Comparison of ENCODE assay signal across 8 cellular contexts in genomic region chr1:149112828-149113227, GRCh38. TPM values are rescaled to one million over a fixed set of nuclear protein-coding genes. Genes with fewer than 3 reads are reported as not detected.
DNase-seq lines count a peak whose midpoint lies in the region; ATAC-seq and TF ChIP-seq lines count a peak whose summit lies in the region.
"Not testable (repeated sequence)": the region's sequence is repeated elsewhere in the genome, so short reads cannot be mapped to it uniquely, and the experiment has no call there.

No MANE protein-coding gene starts in this region.

- not testable (repeated sequence) for H3K36me3 ChIP-seq in CD4-positive, CD25-positive, alpha-beta regulatory T cell (ENCODE audit: control insufficient read depth, insufficient read depth, low read length); CD8-positive, alpha-beta T cell (ENCODE audit: insufficient read depth, low read length)

- H3K4me3 ChIP-seq in CD4-positive, CD25-positive, alpha-beta regulatory T cell (ENCODE audit: low read depth, low read length): peak overlapping the region; percentile 24
- H3K4me3 ChIP-seq in CD8-positive, alpha-beta T cell (ENCODE audit: low read depth, low read length): not testable (repeated sequence)

- not testable (repeated sequence) for H3K9me3 ChIP-seq in CD4-positive, CD25-positive, alpha-beta regulatory T cell (ENCODE audit: control insufficient read depth in 2 of 2, low read length in 2 of 2); CD8-positive, alpha-beta T cell (ENCODE audit: low read length)

- DNase-seq in CD4-positive, CD25-positive, alpha-beta regulatory T cell; CD8-positive, alpha-beta T cell; T-cell; T-helper 2 cell treated with Interferon-gamma antibody and Interleukin-4, amounts not matched to agents 5 μg/mL and 100 μg/mL, for 36 hours (ENCODE audit: low spot score); activated CD4-positive, alpha-beta memory T cell treated with anti-CD3 and anti-CD28 coated beads, Interleukin-2, amount 10 ng/mL, durations not matched to agents 7 days and 5 days; activated T-helper 1 cell treated with anti-CD3 and anti-CD28 coated beads, Interleukin-12 subunit alpha, Interleukin-12 subunit beta, Interleukin-2, Interleukin-4 antibody, amounts not matched to agents 30 ng/mL and 10 ng/mL and 1 ng/mL, durations not matched to agents 14 hours and 24 hours and 36 hours (ENCODE audit: low spot score); activated naive CD8-positive, alpha-beta T cell treated with anti-CD3 and anti-CD28 coated beads for 36 hours; naive thymus-derived CD8-positive, alpha-beta T cell: not testable (repeated sequence)

- not testable (repeated sequence) for H3K4me1 ChIP-seq in CD4-positive, CD25-positive, alpha-beta regulatory T cell (ENCODE audit: control insufficient read depth, insufficient read depth, low read length, poor library complexity, severe bottlenecking); CD8-positive, alpha-beta T cell (ENCODE audit: insufficient read depth, low read length)

- peak overlapping the region in 2 of 4 donors; percentile 16 to 46 for H3K4me3 Mint-ChIP-seq in CD4-positive, CD25-positive, alpha-beta regulatory T cell
- not testable (repeated sequence) for H3K4me3 Mint-ChIP-seq in CD8-positive, alpha-beta T cell; activated T-helper 1 cell treated with anti-CD3 and anti-CD28 coated beads, Interleukin-12 subunit alpha, Interleukin-12 subunit beta, Interleukin-2, Interleukin-4 antibody, amounts not matched to agents 30 ng/mL and 10 ng/mL and 1 ng/mL, durations not matched to agents 14 hours and 24 hours and 36 hours; activated naive CD8-positive, alpha-beta T cell treated with anti-CD3 and anti-CD28 coated beads for 36 hours
- H3K4me3 Mint-ChIP-seq in T-cell: peak overlapping the region in 1 of 3 donors; percentile 48
- H3K4me3 Mint-ChIP-seq in T-helper 2 cell treated with Interferon-gamma antibody and Interleukin-4, amounts not matched to agents 5 μg/mL and 100 μg/mL, for 36 hours: peak overlapping the region; percentile 50
- H3K4me3 Mint-ChIP-seq in activated CD4-positive, alpha-beta memory T cell treated with anti-CD3 and anti-CD28 coated beads, Interleukin-2, amount 10 ng/mL, durations not matched to agents 7 days and 5 days: peak overlapping the region; percentile 17
- H3K4me3 Mint-ChIP-seq in naive thymus-derived CD8-positive, alpha-beta T cell: peak overlapping the region in 3 of 10 donors; percentile 19 to 36 (median 22)

- not testable (repeated sequence) for H3K36me3 Mint-ChIP-seq in CD4-positive, CD25-positive, alpha-beta regulatory T cell; CD8-positive, alpha-beta T cell; T-cell; T-helper 2 cell treated with Interferon-gamma antibody and Interleukin-4, amounts not matched to agents 5 μg/mL and 100 μg/mL, for 36 hours (ENCODE audit: low read depth); activated CD4-positive, alpha-beta memory T cell treated with anti-CD3 and anti-CD28 coated beads, Interleukin-2, amount 10 ng/mL, durations not matched to agents 7 days and 5 days (ENCODE audit: low read depth); activated T-helper 1 cell treated with anti-CD3 and anti-CD28 coated beads, Interleukin-12 subunit alpha, Interleukin-12 subunit beta, Interleukin-2, Interleukin-4 antibody, amounts not matched to agents 30 ng/mL and 10 ng/mL and 1 ng/mL, durations not matched to agents 14 hours and 24 hours and 36 hours (ENCODE audit: low read depth); activated naive CD8-positive, alpha-beta T cell treated with anti-CD3 and anti-CD28 coated beads for 36 hours; naive thymus-derived CD8-positive, alpha-beta T cell

- peak; percentile 40 to 56 for ATAC-seq in CD4-positive, CD25-positive, alpha-beta regulatory T cell (ENCODE audit: low read depth in 2 of 2)
- peak; percentile 38 for ATAC-seq in CD8-positive, alpha-beta T cell
- ATAC-seq in T-cell (replicated peaks in 1 of 4): peak; percentile 58 to 87 (median 73)
- ATAC-seq in naive thymus-derived CD8-positive, alpha-beta T cell: peak in 1 of 2 donors; percentile 61

- not testable (repeated sequence) for H3K4me1 Mint-ChIP-seq in CD4-positive, CD25-positive, alpha-beta regulatory T cell; CD8-positive, alpha-beta T cell (ENCODE audit: low read depth); T-cell; T-helper 2 cell treated with Interferon-gamma antibody and Interleukin-4, amounts not matched to agents 5 μg/mL and 100 μg/mL, for 36 hours (ENCODE audit: low read depth); activated T-helper 1 cell treated with anti-CD3 and anti-CD28 coated beads, Interleukin-12 subunit alpha, Interleukin-12 subunit beta, Interleukin-2, Interleukin-4 antibody, amounts not matched to agents 30 ng/mL and 10 ng/mL and 1 ng/mL, durations not matched to agents 14 hours and 24 hours and 36 hours (ENCODE audit: low read depth); activated naive CD8-positive, alpha-beta T cell treated with anti-CD3 and anti-CD28 coated beads for 36 hours; naive thymus-derived CD8-positive, alpha-beta T cell
- peaks cover 11% of the 10 kb centered on the region for H3K4me1 Mint-ChIP-seq in activated CD4-positive, alpha-beta memory T cell treated with anti-CD3 and anti-CD28 coated beads, Interleukin-2, amount 10 ng/mL, durations not matched to agents 7 days and 5 days

- peak overlapping the region; percentile 60 to 80 (median 61) for H3K27ac Mint-ChIP-seq in CD4-positive, CD25-positive, alpha-beta regulatory T cell
- H3K27ac Mint-ChIP-seq in CD8-positive, alpha-beta T cell: peak overlapping the region; percentile 28
- peak overlapping the region; percentile 59 to 80 for H3K27ac Mint-ChIP-seq in T-cell
- peak overlapping the region; percentile 71 for H3K27ac Mint-ChIP-seq in T-helper 2 cell treated with Interferon-gamma antibody and Interleukin-4, amounts not matched to agents 5 μg/mL and 100 μg/mL, for 36 hours
- peak overlapping the region; percentile 68 for H3K27ac Mint-ChIP-seq in activated CD4-positive, alpha-beta memory T cell treated with anti-CD3 and anti-CD28 coated beads, Interleukin-2, amount 10 ng/mL, durations not matched to agents 7 days and 5 days
- peak overlapping the region; percentile 10 for H3K27ac Mint-ChIP-seq in activated T-helper 1 cell treated with anti-CD3 and anti-CD28 coated beads, Interleukin-12 subunit alpha, Interleukin-12 subunit beta, Interleukin-2, Interleukin-4 antibody, amounts not matched to agents 30 ng/mL and 10 ng/mL and 1 ng/mL, durations not matched to agents 14 hours and 24 hours and 36 hours
- H3K27ac Mint-ChIP-seq in activated naive CD8-positive, alpha-beta T cell treated with anti-CD3 and anti-CD28 coated beads for 36 hours: peak overlapping the region; percentile 42
- peak overlapping the region in 8 of 10 donors; percentile 25 to 80 (median 65) for H3K27ac Mint-ChIP-seq in naive thymus-derived CD8-positive, alpha-beta T cell

- H3K9me3 Mint-ChIP-seq in CD4-positive, CD25-positive, alpha-beta regulatory T cell; CD8-positive, alpha-beta T cell; T-cell; T-helper 2 cell treated with Interferon-gamma antibody and Interleukin-4, amounts not matched to agents 5 μg/mL and 100 μg/mL, for 36 hours; activated CD4-positive, alpha-beta memory T cell treated with anti-CD3 and anti-CD28 coated beads, Interleukin-2, amount 10 ng/mL, durations not matched to agents 7 days and 5 days; activated T-helper 1 cell treated with anti-CD3 and anti-CD28 coated beads, Interleukin-12 subunit alpha, Interleukin-12 subunit beta, Interleukin-2, Interleukin-4 antibody, amounts not matched to agents 30 ng/mL and 10 ng/mL and 1 ng/mL, durations not matched to agents 14 hours and 24 hours and 36 hours; activated naive CD8-positive, alpha-beta T cell treated with anti-CD3 and anti-CD28 coated beads for 36 hours; naive thymus-derived CD8-positive, alpha-beta T cell: not testable (repeated sequence)

- not testable (repeated sequence) for TF ChIP-seq CTCF in CD8-positive, alpha-beta T cell (IDR thresholded peaks at IDR 0.05)

- H3K27me3 Mint-ChIP-seq in CD4-positive, CD25-positive, alpha-beta regulatory T cell; CD8-positive, alpha-beta T cell (ENCODE audit: low read depth); T-cell; T-helper 2 cell treated with Interferon-gamma antibody and Interleukin-4, amounts not matched to agents 5 μg/mL and 100 μg/mL, for 36 hours (ENCODE audit: low read depth); activated CD4-positive, alpha-beta memory T cell treated with anti-CD3 and anti-CD28 coated beads, Interleukin-2, amount 10 ng/mL, durations not matched to agents 7 days and 5 days; activated T-helper 1 cell treated with anti-CD3 and anti-CD28 coated beads, Interleukin-12 subunit alpha, Interleukin-12 subunit beta, Interleukin-2, Interleukin-4 antibody, amounts not matched to agents 30 ng/mL and 10 ng/mL and 1 ng/mL, durations not matched to agents 14 hours and 24 hours and 36 hours (ENCODE audit: insufficient read depth); activated naive CD8-positive, alpha-beta T cell treated with anti-CD3 and anti-CD28 coated beads for 36 hours; naive thymus-derived CD8-positive, alpha-beta T cell: not testable (repeated sequence)

- POLR2A ChIA-PET in CD8-positive, alpha-beta T cell (lab: Charles Lee); T-cell (lab: Charles Lee); activated CD4-positive, alpha-beta memory T cell treated with anti-CD3 and anti-CD28 coated beads, Interleukin-2, amount 10 ng/mL, durations not matched to agents 7 days and 5 days (lab: Charles Lee); naive thymus-derived CD8-positive, alpha-beta T cell (lab: Charles Lee): not testable (repeated sequence)

- intact Hi-C loops in CD8-positive, alpha-beta T cell (cut with DNase I, micrococcal nuclease); activated T-helper 1 cell treated with anti-CD3 and anti-CD28 coated beads, Interleukin-12 subunit alpha, Interleukin-12 subunit beta, Interleukin-2, Interleukin-4 antibody, amounts not matched to agents 30 ng/mL and 10 ng/mL and 1 ng/mL, durations not matched to agents 14 hours and 24 hours and 36 hours (cut with micrococcal nuclease): not testable (repeated sequence)

- not testable (repeated sequence) for H3K27ac ChIP-seq in CD4-positive, CD25-positive, alpha-beta regulatory T cell (ENCODE audit: insufficient read depth, low read length, poor library complexity, severe bottlenecking); CD8-positive, alpha-beta T cell (ENCODE audit: low read depth, low read length)

- not testable (repeated sequence) for H3K27me3 ChIP-seq in CD4-positive, CD25-positive, alpha-beta regulatory T cell (ENCODE audit: control insufficient read depth, insufficient read depth, low read length); CD8-positive, alpha-beta T cell (ENCODE audit: insufficient read depth, low read length)

- CTCF ChIA-PET in CD8-positive, alpha-beta T cell (lab: Charles Lee); T-cell (lab: Charles Lee); activated CD4-positive, alpha-beta memory T cell treated with anti-CD3 and anti-CD28 coated beads, Interleukin-2, amount 10 ng/mL, durations not matched to agents 7 days and 5 days (lab: Charles Lee): not testable (repeated sequence)

RNA-seq across cellular contexts. Expression of gene NBPF9, which starts 9.5 kb away (rescaled TPM):
- total RNA-seq in CD4-positive, CD25-positive, alpha-beta regulatory T cell: 51.0 TPM
- polyA plus RNA-seq in CD4-positive, CD25-positive, alpha-beta regulatory T cell: 1 to 10 TPM; 2.7 to 5.3 (median 4.8) TPM
- 10 to 100 TPM; 19.9 to 20.5 TPM for total RNA-seq in CD8-positive, alpha-beta T cell
- 10 to 100 TPM; 42.9 to 60.1 (median 45.5) TPM for total RNA-seq in T-cell
- total RNA-seq in activated CD4-positive, alpha-beta memory T cell treated with anti-CD3 and anti-CD28 coated beads, Interleukin-2, amount 10 ng/mL, durations not matched to agents 7 days and 5 days: 10 to 100 TPM; 27.5 to 28.8 TPM
- total RNA-seq in activated T-helper 1 cell treated with anti-CD3 and anti-CD28 coated beads, Interleukin-12 subunit alpha, Interleukin-12 subunit beta, Interleukin-2, Interleukin-4 antibody, amounts not matched to agents 30 ng/mL and 10 ng/mL and 1 ng/mL, durations not matched to agents 14 hours and 24 hours and 36 hours: 22.0 and 24.8 TPM in 2 replicates
- 10 to 100 TPM; 13.1 to 13.2 TPM for total RNA-seq in activated naive CD8-positive, alpha-beta T cell treated with anti-CD3 and anti-CD28 coated beads for 36 hours
- total RNA-seq in naive thymus-derived CD8-positive, alpha-beta T cell: 10 to 100 TPM; 52.5 to 58.3 TPM
- 1 to 10 TPM; 1.1 to 7.6 (median 1.1) TPM for polyA plus RNA-seq in naive thymus-derived CD8-positive, alpha-beta T cell

Comparison
In these comparisons a context has a peak if more than half of its experiments do, and no peak if none do; other contexts are left out.
1. H3K27ac Mint-ChIP-seq: peak in every context shown above with its lines; median percentile 71 in T-helper 2 cell treated with Interferon-gamma antibody and Interleukin-4, amounts not matched to agents 5 μg/mL and 100 μg/mL, for 36 hours; 70 in T-cell; 68 in activated CD4-positive, alpha-beta memory T cell treated with anti-CD3 and anti-CD28 coated beads, Interleukin-2, amount 10 ng/mL, durations not matched to agents 7 days and 5 days; 65 in naive thymus-derived CD8-positive, alpha-beta T cell; 61 in CD4-positive, CD25-positive, alpha-beta regulatory T cell; 42 in activated naive CD8-positive, alpha-beta T cell treated with anti-CD3 and anti-CD28 coated beads for 36 hours; 28 in CD8-positive, alpha-beta T cell; 10 in activated T-helper 1 cell treated with anti-CD3 and anti-CD28 coated beads, Interleukin-12 subunit alpha, Interleukin-12 subunit beta, Interleukin-2, Interleukin-4 antibody, amounts not matched to agents 30 ng/mL and 10 ng/mL and 1 ng/mL, durations not matched to agents 14 hours and 24 hours and 36 hours.